Comparison of ENCODE assay signal across 26 cellular contexts in the genomic region with DNA sequence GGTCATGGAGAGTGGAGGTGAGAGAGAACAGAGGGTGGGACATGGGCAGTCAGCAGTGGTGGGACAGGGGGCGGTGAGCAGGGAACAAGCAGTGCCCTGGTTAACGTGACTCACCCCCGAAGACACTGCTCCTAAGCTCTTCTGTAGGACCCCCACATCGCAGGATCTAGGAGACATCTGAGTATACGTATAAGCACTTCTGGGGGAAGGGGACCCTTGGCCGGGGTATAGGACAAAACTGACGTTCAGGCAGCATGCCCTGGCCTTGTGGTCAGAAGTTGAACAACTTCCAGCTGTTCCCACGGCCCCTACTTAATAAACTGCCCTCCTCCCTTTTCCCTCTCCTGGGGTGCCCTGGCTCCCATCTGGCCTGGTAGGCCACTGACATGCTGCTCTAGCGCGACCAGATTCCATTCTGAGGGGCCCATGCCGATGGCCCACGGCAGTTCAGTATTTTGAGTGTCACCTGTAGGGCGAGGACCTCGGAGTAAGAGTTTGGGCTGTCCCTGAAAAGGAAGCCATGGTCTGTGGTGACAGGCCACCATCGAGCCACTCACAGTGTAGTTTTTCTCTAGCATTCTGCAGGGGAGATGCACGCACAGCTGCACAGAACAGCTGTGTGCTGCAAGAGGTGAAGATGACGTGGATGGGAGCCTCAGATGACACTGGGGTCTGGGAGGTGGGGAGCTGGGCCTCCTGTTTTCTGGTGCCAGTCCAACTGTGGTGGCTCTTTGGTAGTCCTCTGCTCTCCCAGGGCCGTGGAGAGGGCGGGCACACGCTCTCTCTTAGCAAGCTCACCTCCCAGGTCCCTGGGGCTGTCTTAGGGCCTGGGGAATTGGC. TPM values are rescaled to one million over a fixed set of nuclear protein-coding genes. Genes with fewer than 3 reads are reported as not detected.
"Had no signal": no experiment of that assay in that cellular context is flagged by ENCODE, and none has a peak within 500 bp of the region (broad histone marks: within the 10 kb centered on the region; RNA-seq: fewer than 3 reads in every experiment).

No MANE protein-coding gene starts in this region.

- DNase-seq: colonic mucosa; effector CD8-positive, alpha-beta T cell; endodermal cell; foreskin fibroblast; gastrocnemius medialis; left ventricle myocardium superior; lower lobe of right lung; naive B cell; stimulated activated CD4-positive, alpha-beta T cell treated with anti-CD3 and anti-CD28 coated beads, Interleukin-12 subunit alpha, Interleukin-12 subunit beta, amount 100 ng/mL, for 4 hours; stimulated activated CD4-positive, alpha-beta T cell treated with anti-CD3 and anti-CD28 coated beads, Interleukin-1b, Interleukin-23, amount 100 ng/mL, for 48 hours; stimulated activated CD4-positive, alpha-beta T cell treated with anti-CD3 and anti-CD28 coated beads, Interleukin-4, amount 100 ng/mL, for 1 hour; stimulated activated CD8-positive, alpha-beta memory T cell treated with anti-CD3 and anti-CD28 coated beads, Interleukin-4, amount 100 ng/mL, for 48 hours; stimulated activated naive CD4-positive, alpha-beta T cell treated with Interleukin-2 at 50 U/mL for 16 hours; stomach; thyroid gland; trophoblast cell had no signal

- H3K27me3 ChIP-seq: colonic mucosa, gastrocnemius medialis, neutrophil, right atrium auricular region, stomach, thyroid gland, vagina had no signal

- H3K9ac ChIP-seq: parathyroid adenoma had no signal

- H3K27ac Mint-ChIP-seq: dendritic cell treated with granulocyte-macrophage colony-stimulating factor and Interleukin-4, amounts not matched to agents 40 ng/mL and 50 ng/mL, for 4 days; endodermal cell had no signal

- H3K4me2 ChIP-seq: smooth muscle cell had no signal

- H3K27me3 Mint-ChIP-seq: dendritic cell treated with granulocyte-macrophage colony-stimulating factor and Interleukin-4, amounts not matched to agents 40 ng/mL and 50 ng/mL, for 4 days; naive B cell had no signal

- H3K4me3 Mint-ChIP-seq: dendritic cell treated with granulocyte-macrophage colony-stimulating factor and Interleukin-4, amounts not matched to agents 40 ng/mL and 50 ng/mL, for 4 days; endodermal cell; naive B cell; nephron had no signal

- H3K36me3 ChIP-seq: colonic mucosa, gastrocnemius medialis, lower lobe of right lung, neutrophil, prostate gland, right atrium auricular region, stomach, thyroid gland, vagina had no signal

- H3K4me1 ChIP-seq: colonic mucosa, lower lobe of right lung, parathyroid adenoma, prostate gland, stomach, vagina had no signal

- ATAC-seq: esophagus mucosa, gastrocnemius medialis, left ventricle myocardium superior, lower lobe of right lung, sciatic nerve had no signal

- H3K4me3 ChIP-seq: colonic mucosa, gastrocnemius medialis, lower lobe of right lung, prostate gland, right atrium auricular region, smooth muscle cell, stomach, thyroid gland, vagina had no signal

- H3K9me3 Mint-ChIP-seq: dendritic cell treated with granulocyte-macrophage colony-stimulating factor and Interleukin-4, amounts not matched to agents 40 ng/mL and 50 ng/mL, for 4 days; naive B cell; nephron had no signal

- H3K9me3 ChIP-seq: colonic mucosa, gastrocnemius medialis, lower lobe of right lung, neutrophil, prostate gland, right atrium auricular region, stomach, thyroid gland, vagina had no signal

- H3K27ac ChIP-seq: colonic mucosa, gastrocnemius medialis, lower lobe of right lung, neutrophil, parathyroid adenoma, prostate gland, right atrium auricular region, stomach, thyroid gland, vagina had no signal

RNA-seq across cellular contexts. Expression of gene PPP1R3G, which starts 38.4 kb away (rescaled TPM):
- total RNA-seq: endodermal cell had no signal
